Comparison of ENCODE assay signal across 8 cellular contexts in genomic region chr16:69338557-69339288, GRCh38. TPM values are rescaled to one million over a fixed set of nuclear protein-coding genes. Genes with fewer than 3 reads are reported as not detected.
DNase-seq lines count a peak whose midpoint lies in the region; ATAC-seq, FAIRE-seq and TF ChIP-seq lines count a peak whose summit lies in the region.

No MANE protein-coding gene starts in this region.

- no peak overlapping the region for H4K8ac ChIP-seq in mesendoderm (ENCODE audit: low read depth, low read length)

- TF ChIP-seq EP300 in transverse colon (IDR thresholded peaks at IDR 0.05; ENCODE audit: low read depth), result no peak

- no peaks in the 10 kb centered on the region for H3K9me3 Mint-ChIP-seq in activated T-cell treated with anti-CD3 and anti-CD28 coated beads, Interleukin-2, amount 50 U/mL, for 24 hours

- H3K9ac ChIP-seq in mesendoderm (ENCODE audit: low read length), result peak overlapping the region; percentile 99

- TF ChIP-seq POLR2A in breast epithelium (IDR thresholded peaks at IDR 0.05), result no peak
- no peak for TF ChIP-seq POLR2A in transverse colon (IDR thresholded peaks at IDR 0.05)
- no peak for TF ChIP-seq POLR2A in H54 (IDR thresholded peaks at IDR 0.05; ENCODE audit: low read depth, low read length)

- no peak overlapping the region for H4K5ac ChIP-seq in mesendoderm (ENCODE audit: low read length)

- H3K4me1 ChIP-seq in breast epithelium (peaks cover 3 to 8% of the 10 kb centered on the region in 2 donors), mesendoderm (ENCODE audit: control insufficient read depth, low read depth, low read length) (peaks cover 2% of the 10 kb centered on the region), transverse colon (peaks cover 17 to 28% (median 21%) of the 10 kb centered on the region in 4 donors)

- peak overlapping the region; percentile 100 for H3K4me3 Mint-ChIP-seq in activated T-cell treated with anti-CD3 and anti-CD28 coated beads, Interleukin-2, amount 50 U/mL, for 24 hours

- peak overlapping the region; percentile 55 for H3K18ac ChIP-seq in mesendoderm (ENCODE audit: low read length)

- H2AK5ac ChIP-seq in mesendoderm (ENCODE audit: low read length), result no peak overlapping the region

- ATAC-seq in HG02588 (IDR thresholded peaks at IDR 0.05; ENCODE audit: unreplicated experiment) (no peak), GM18867 (IDR thresholded peaks at IDR 0.05; ENCODE audit: unreplicated experiment) (no peak)

- intact Hi-C loops in breast epithelium (cut with DNase I; ENCODE audit: low total_unique reads) (no loop called here), transverse colon (cut with DNase I; ENCODE audit: low total_unique reads) (no loop called here)

- peak overlapping the region; percentile 83 to 88 for H3K27ac ChIP-seq in breast epithelium
- H3K27ac ChIP-seq in mesendoderm (ENCODE audit: low read depth, low read length), result peak overlapping the region; percentile 77
- peak overlapping the region; percentile 89 to 95 (median 92) for H3K27ac ChIP-seq in transverse colon

- TF ChIP-seq CTCF in breast epithelium (IDR thresholded peaks at IDR 0.05), result no peak
- TF ChIP-seq CTCF in transverse colon (IDR thresholded peaks at IDR 0.05), result no peak

- peaks cover 66% of the 10 kb centered on the region for H3K4me1 Mint-ChIP-seq in activated T-cell treated with anti-CD3 and anti-CD28 coated beads, Interleukin-2, amount 50 U/mL, for 24 hours (ENCODE audit: low read depth)

- FAIRE-seq in H54 (lab: Jason Lieb, UNC), result no peak

- H3K56ac ChIP-seq in mesendoderm (ENCODE audit: low read length), result peak overlapping the region; percentile 99

- in situ Hi-C loops in transverse colon (cut with MboI; ENCODE audit: low pct_ligation_motif_present in 1 of 4, low pct_unique_long_range_greater_than_20kb in 1 of 4, low sequenced_read_pairs in 3 of 4), result no loop called here

- H3K36me3 ChIP-seq in breast epithelium (peaks cover 10% of the 10 kb centered on the region), mesendoderm (ENCODE audit: control insufficient read depth, insufficient read depth, low read length) (peaks cover 12% of the 10 kb centered on the region), transverse colon (peaks cover 0 to 28% (median 12%) of the 10 kb centered on the region in 4 donors)

- no peak for DNase-seq in activated T-cell treated with anti-CD3 and anti-CD28 coated beads, Interleukin-2, amount 50 U/mL, for 24 hours
- DNase-seq in activated T-cell treated with anti-CD3 and anti-CD28 coated beads, Interleukin-2, amount 50 U/mL, for 1 hour, result no peak
- DNase-seq in breast epithelium (ENCODE audit: low spot score in 2 of 2) (no peak), mesendoderm (no peak), transverse colon (no peak), H54 (ENCODE audit: insufficient read length, low spot score) (no peak)

- peaks cover 86% of the 10 kb centered on the region for H3K36me3 Mint-ChIP-seq in activated T-cell treated with anti-CD3 and anti-CD28 coated beads, Interleukin-2, amount 50 U/mL, for 24 hours (ENCODE audit: low read depth)

- peaks cover 31% of the 10 kb centered on the region for H3K79me2 ChIP-seq in mesendoderm (ENCODE audit: control insufficient read depth, insufficient read depth, low read length)

- no peak overlapping the region for H3K23ac ChIP-seq in mesendoderm (ENCODE audit: low read length)

- H3K27me3 ChIP-seq in breast epithelium, result no peaks in the 10 kb centered on the region
- H3K27me3 ChIP-seq in mesendoderm (ENCODE audit: insufficient read depth, low read length, poor library complexity), result no peaks in the 10 kb centered on the region
- no peaks in the 10 kb centered on the region for H3K27me3 ChIP-seq in transverse colon

- no peak overlapping the region for H2BK120ac ChIP-seq in mesendoderm (ENCODE audit: low read depth, low read length)

- H3K4me3 ChIP-seq in breast epithelium (peak overlapping the region; percentile 68 to 89 (median 76)), mesendoderm (ENCODE audit: low read length) (peak overlapping the region; percentile 99), transverse colon (peak overlapping the region; percentile 67 to 91 (median 86))

- H2BK5ac ChIP-seq in mesendoderm (ENCODE audit: low read length), result peak overlapping the region; percentile 45

- H3K4ac ChIP-seq in mesendoderm (ENCODE audit: low read depth, low read length), result peak overlapping the region; percentile 17

- peak overlapping the region; percentile 70 for H3K4me2 ChIP-seq in mesendoderm (ENCODE audit: low read length)

- no peaks in the 10 kb centered on the region for H3K27me3 Mint-ChIP-seq in activated T-cell treated with anti-CD3 and anti-CD28 coated beads, Interleukin-2, amount 50 U/mL, for 24 hours

- H3K79me1 ChIP-seq in mesendoderm (ENCODE audit: low read length), result peaks cover 11% of the 10 kb centered on the region

- no peak overlapping the region for H2BK15ac ChIP-seq in mesendoderm (replicated peaks; ENCODE audit: low read depth)

- peak overlapping the region; percentile 100 for H3K27ac Mint-ChIP-seq in activated T-cell treated with anti-CD3 and anti-CD28 coated beads, Interleukin-2, amount 50 U/mL, for 24 hours

- H3K9me3 ChIP-seq in breast epithelium, result no peaks in the 10 kb centered on the region
- H3K9me3 ChIP-seq in transverse colon, result no peaks in the 10 kb centered on the region

- WGBS in mesendoderm (ENCODE audit: extremely low coverage, insufficient coverage, low lambda C conversion rate), result no CpG with 5 or more reads among the region's 46 CpGs
- WGBS in transverse colon (ENCODE audit: low coverage in 1 of 2), 2 donors, result 15 to 22% methylated on average over 26 to 46 of the region's 46 CpGs

RNA-seq across cellular contexts. Expression of gene COG8, which starts 0.6 kb away (rescaled TPM):
- total RNA-seq in breast epithelium (10 to 100 TPM; 40.2 to 52.8 (median 44.9) TPM), transverse colon (10 to 100 TPM; 29.5 to 52.0 (median 48.3) TPM)
- 28.2 TPM for polyA plus RNA-seq in mesendoderm (2013, experiment 1 of 2)
- polyA plus RNA-seq in mesendoderm (2013, experiment 2 of 2), result 28.4 TPM

RNA-seq across cellular contexts. Expression of gene NIP7, which starts 0.8 kb away (rescaled TPM):
- 10 to 100 TPM; 10.6 to 16.1 (median 15.4) TPM for total RNA-seq in breast epithelium
- polyA plus RNA-seq in mesendoderm (2013, experiment 1 of 2), result 74.2 TPM
- polyA plus RNA-seq in mesendoderm (2013, experiment 2 of 2), result 74.5 TPM
- 10 to 100 TPM in 2 of 4 donors, 1 to 10 TPM in 2; 1.8 to 17.3 (median 8.9) TPM for total RNA-seq in transverse colon

RNA-seq across cellular contexts. Expression of gene PDF, which starts 8.3 kb away (rescaled TPM):
- total RNA-seq in breast epithelium, result 10 to 100 TPM; 13.9 to 20.2 (median 19.7) TPM
- polyA plus RNA-seq in mesendoderm (2013, experiment 1 of 2), result 25.4 TPM
- polyA plus RNA-seq in mesendoderm (2013, experiment 2 of 2), result 23.4 TPM
- total RNA-seq in transverse colon, result 10 to 100 TPM in 2 of 4 donors, 1 to 10 TPM in 2; 2.2 to 19.5 (median 8.8) TPM

RNA-seq across cellular contexts. Expression of gene TMED6, which starts 12.9 kb away (rescaled TPM):
- total RNA-seq in breast epithelium (1 to 10 TPM in 1 of 3 donors, under 1 TPM in 1, not detected in 1; 0.32 to 1.3 TPM), transverse colon (1 to 10 TPM in 2 of 4 donors, not detected in 2; 5.7 to 6.8 TPM)
- polyA plus RNA-seq in mesendoderm (2013, experiment 1 of 2), result 0.06 TPM
- polyA plus RNA-seq in mesendoderm (2013, experiment 2 of 2), result 0.17 TPM

RNA-seq across cellular contexts. Expression of gene VPS4A, which starts 27.6 kb away (rescaled TPM):
- total RNA-seq in breast epithelium (10 to 100 TPM; 31.3 to 43.8 (median 32.4) TPM), transverse colon (100 to 1,000 TPM in 1 of 4 donors, 10 to 100 TPM in 3; 11.9 to 151 (median 42.7) TPM)
- 33.5 TPM for polyA plus RNA-seq in mesendoderm (2013, experiment 1 of 2)
- polyA plus RNA-seq in mesendoderm (2013, experiment 2 of 2), result 35.0 TPM
